11 cellular contexts compared by ENCODE assay signal in genomic region chr17:71878998-71879397, GRCh38.
"Had no signal": no experiment of that assay in that cellular context is flagged by ENCODE, and none has a peak within 500 bp of the region (broad histone marks: within the 10 kb centered on the region; RNA-seq: fewer than 3 reads in every experiment).

No MANE protein-coding gene starts in this region.

- FAIRE-seq: H1, H54 had no signal

- H3K4me2 ChIP-seq: GM23338 had no signal

- H2AFZ ChIP-seq: GM23248, GM23338 had no signal

- ATAC-seq: GM23338, HCT116 had no signal

- H3K9ac ChIP-seq: GM23248 had no signal

- H3K36me3 ChIP-seq: HAP-1 had no signal

- H3K4me3 ChIP-seq: GM23248, GM23338, HAP-1 had no signal

- H3K9me3 ChIP-seq: HAP-1 had no signal

- H3K4me1 ChIP-seq: HAP-1 had no signal

- H3K27ac ChIP-seq: GM23248 had no signal

- DNase-seq: GM23248, GOT3, H7, H9, HCEC 1CT, HFFc6 had no signal
